10 cellular contexts compared by ENCODE assay signal in the genomic region with DNA sequence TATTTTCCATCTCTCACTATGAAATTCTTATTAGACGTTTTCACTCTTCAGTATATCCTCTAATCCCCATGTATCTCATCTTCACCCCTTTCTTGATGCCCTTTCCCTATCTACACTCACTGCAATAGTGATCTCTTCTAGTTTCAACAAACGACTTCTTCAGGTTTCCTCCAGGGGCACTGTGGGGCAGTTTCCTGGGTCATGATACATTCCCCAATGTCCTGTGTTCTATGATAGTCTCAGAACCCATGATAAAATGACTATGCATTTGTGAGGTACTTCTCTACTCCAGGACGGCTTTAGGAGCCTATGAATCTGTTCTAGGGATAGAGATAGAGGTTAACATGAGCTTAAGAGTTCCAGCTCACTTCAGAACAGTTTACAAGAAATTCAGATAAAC.
A peak's percentile ranks its signal among the peaks of the same experiment; 100 is the strongest.
DNase-seq lines count a peak whose midpoint lies in the region; ATAC-seq and TF ChIP-seq lines count a peak whose summit lies in the region.
"Had no signal": no experiment of that assay in that cellular context is flagged by ENCODE, and none has a peak within 500 bp of the region (broad histone marks: within the 10 kb centered on the region; RNA-seq: fewer than 3 reads in every experiment).

No MANE protein-coding gene starts in this region.

- H3K27ac Mint-ChIP-seq in CD4-positive, alpha-beta T cell, result no peak overlapping the region
- H3K27ac Mint-ChIP-seq: CD4-positive, CD25-positive, alpha-beta regulatory T cell; naive thymus-derived CD8-positive, alpha-beta T cell had no signal

- CTCF ChIA-PET in CD4-positive, alpha-beta T cell (lab: Charles Lee), result no interaction called here

- H2BK15ac ChIP-seq in mesendoderm (replicated peaks; ENCODE audit: low read depth), result no peak overlapping the region

- H3K23ac ChIP-seq in mesendoderm (ENCODE audit: low read length), result no peak overlapping the region

- H3K9me3 Mint-ChIP-seq in CD4-positive, alpha-beta T cell, result no peaks in the 10 kb centered on the region
- H3K9me3 Mint-ChIP-seq: CD4-positive, CD25-positive, alpha-beta regulatory T cell had no signal

- no CpG with 5 or more reads among the region's 3 CpGs for WGBS in mesendoderm (ENCODE audit: extremely low coverage, insufficient coverage, low lambda C conversion rate)

- TF ChIP-seq POLR2A in GM18505 (IDR thresholded peaks at IDR 0.05; ENCODE audit: borderline replicate concordance, extremely low read depth, insufficient read depth, insufficient read length), result no peak

- no peaks in the 10 kb centered on the region for H3K36me3 ChIP-seq in mesendoderm (ENCODE audit: control insufficient read depth, insufficient read depth, low read length)

- H3K4ac ChIP-seq in mesendoderm (ENCODE audit: low read depth, low read length), result no peak overlapping the region

- H3K36me3 Mint-ChIP-seq in CD4-positive, alpha-beta T cell (ENCODE audit: low read depth), result no peaks in the 10 kb centered on the region
- H3K36me3 Mint-ChIP-seq: CD4-positive, CD25-positive, alpha-beta regulatory T cell had no signal

- in situ Hi-C loops in KBM-7 (cut with MboI; ENCODE audit: low pct_unique_long_range_greater_than_20kb, low sequenced_read_pairs), result no loop called here

- no peaks in the 10 kb centered on the region for H3K4me1 ChIP-seq in mesendoderm (ENCODE audit: control insufficient read depth, low read depth, low read length)

- no peaks in the 10 kb centered on the region for H3K9me3 ChIP-seq in CD4-positive, alpha-beta T cell (ENCODE audit: control insufficient read depth, low read length)

- no peaks in the 10 kb centered on the region for H3K79me2 ChIP-seq in mesendoderm (ENCODE audit: control insufficient read depth, insufficient read depth, low read length)

- H3K27me3 ChIP-seq in mesendoderm (ENCODE audit: insufficient read depth, low read length, poor library complexity), result no peaks in the 10 kb centered on the region
- H3K27me3 ChIP-seq in CD4-positive, alpha-beta T cell (ENCODE audit: control insufficient read depth, insufficient read depth, low read length), result no peaks in the 10 kb centered on the region

- H3K9ac ChIP-seq in mesendoderm (ENCODE audit: low read length), result no peak overlapping the region

- H3K27ac ChIP-seq in mesendoderm (ENCODE audit: low read depth, low read length), result no peak overlapping the region
- H3K27ac ChIP-seq in CD4-positive, alpha-beta T cell (ENCODE audit: low read depth, low read length), result no peak overlapping the region

- ATAC-seq in CD4-positive, alpha-beta T cell (ENCODE audit: poor library complexity), result no peak
- ATAC-seq in GM18505 (IDR thresholded peaks at IDR 0.05; ENCODE audit: unreplicated experiment), result no peak

- H3K79me1 ChIP-seq in mesendoderm (ENCODE audit: low read length), result no peaks in the 10 kb centered on the region

- no peak overlapping the region for H2AK5ac ChIP-seq in mesendoderm (ENCODE audit: low read length)

- no peaks in the 10 kb centered on the region for H3K4me1 Mint-ChIP-seq in CD4-positive, alpha-beta T cell (ENCODE audit: low read depth)

- H3K56ac ChIP-seq in mesendoderm (ENCODE audit: low read length), result no peak overlapping the region

- intact Hi-C loops in CD4-positive, alpha-beta T cell (cut with DNase I, micrococcal nuclease), result no loop called here

- peak; percentile 7 for DNase-seq in NCI-H146 (lab: John Stamatoyannopoulos, UW)
- DNase-seq in NCI-H146 treated with DMSO at 0.1 percent for 48 hours (lab: John Stamatoyannopoulos, UW; ENCODE audit: unreplicated experiment), result no peak
- DNase-seq in KBM-7, result peak; percentile 13
- peak; percentile 73 for DNase-seq in mesendoderm
- no peak for DNase-seq in activated gamma-delta T cell treated with Interleukin-2 at 50 U/mL for 16 hours
- DNase-seq in CD4-positive, alpha-beta T cell, result no peak
- DNase-seq: naive thymus-derived CD8-positive, alpha-beta T cell had no signal

- H3K4me3 Mint-ChIP-seq in CD4-positive, alpha-beta T cell, result no peak overlapping the region
- H3K4me3 Mint-ChIP-seq: CD4-positive, CD25-positive, alpha-beta regulatory T cell; naive thymus-derived CD8-positive, alpha-beta T cell had no signal

- H2BK120ac ChIP-seq in mesendoderm (ENCODE audit: low read depth, low read length), result no peak overlapping the region

- H3K4me2 ChIP-seq in mesendoderm (ENCODE audit: low read length), result no peak overlapping the region

- POLR2A ChIA-PET in CD4-positive, alpha-beta T cell (lab: Charles Lee), result no interaction called here

- no peak overlapping the region for H2BK5ac ChIP-seq in mesendoderm (ENCODE audit: low read length)

- H4K8ac ChIP-seq in mesendoderm (ENCODE audit: low read depth, low read length), result no peak overlapping the region

- H3K27me3 Mint-ChIP-seq in CD4-positive, alpha-beta T cell, result no peaks in the 10 kb centered on the region
- H3K27me3 Mint-ChIP-seq: CD4-positive, CD25-positive, alpha-beta regulatory T cell; naive thymus-derived CD8-positive, alpha-beta T cell had no signal

- no peak overlapping the region for H3K18ac ChIP-seq in mesendoderm (ENCODE audit: low read length)

- no peak overlapping the region for H3K4me3 ChIP-seq in WI38 (ENCODE audit: low read depth, low read length)
- H3K4me3 ChIP-seq in mesendoderm (ENCODE audit: low read length), result no peak overlapping the region

- TF ChIP-seq CTCF in WI38 (IDR thresholded peaks at IDR 0.05; ENCODE audit: low read depth, low read length), result peak; percentile 50
- TF ChIP-seq CTCF in CD4-positive, alpha-beta T cell (IDR thresholded peaks at IDR 0.05), result no peak

- no peak overlapping the region for H4K5ac ChIP-seq in mesendoderm (ENCODE audit: low read length)

Comparison
In these comparisons a context has a peak if more than half of its experiments do, and no peak if none do; other contexts are left out.
1. DNase-seq: peak in NCI-H146 (single experiment), KBM-7 (single experiment) and mesendoderm (single experiment); none in NCI-H146 treated with DMSO at 0.1 percent for 48 hours (single experiment), activated gamma-delta T cell treated with Interleukin-2 at 50 U/mL for 16 hours (single experiment) and CD4-positive, alpha-beta T cell (0 of 10).